In genomic region chr2:54644236-54644635, GRCh38 we compare ENCODE assay signal across 16 cellular contexts.
DNase-seq lines count a peak whose midpoint lies in the region; ATAC-seq and TF ChIP-seq lines count a peak whose summit lies in the region.
"Had no signal": no experiment of that assay in that cellular context is flagged by ENCODE, and none has a peak within 500 bp of the region (broad histone marks: within the 10 kb centered on the region; RNA-seq: fewer than 3 reads in every experiment).

No MANE protein-coding gene starts in this region.

- no peak overlapping the region for H2BK120ac ChIP-seq in mesenchymal stem cell (ENCODE audit: low read depth, low read length)

- 94 to 95% methylated on average over 4 of the region's 4 CpGs for WGBS in endodermal cell (ENCODE audit: insufficient coverage in 1 of 2, insufficient read length in 1 of 2), 2 experiments
- 74% methylated on average over 4 of the region's 4 CpGs for WGBS in mesenchymal stem cell

- H3K4me1 Mint-ChIP-seq in endodermal cell = peaks cover 3% of the 10 kb centered on the region
- H3K4me1 Mint-ChIP-seq: CD14-positive monocyte, H9 had no signal

- H3K36me3 ChIP-seq in cardiac muscle cell = peaks cover 88% of the 10 kb centered on the region
- H3K36me3 ChIP-seq in endodermal cell (ENCODE audit: control insufficient read depth, insufficient read depth, low read length) = peaks cover 86% of the 10 kb centered on the region
- peaks cover 59 to 96% of the 10 kb centered on the region in 2 experiments for H3K36me3 ChIP-seq in mesenchymal stem cell (ENCODE audit: control insufficient read depth in 1 of 2, insufficient read depth in 2 of 2, low read depth in 1 of 2, low read length in 2 of 2)

- H3K9ac ChIP-seq in endodermal cell (ENCODE audit: extremely low read depth, low read length, poor library complexity, severe bottlenecking) = no peak overlapping the region
- no peak overlapping the region for H3K9ac ChIP-seq in mesenchymal stem cell (ENCODE audit: low read length)
- H3K9ac ChIP-seq: BLaER1 had no signal

- peaks cover 87% of the 10 kb centered on the region for H3K36me3 Mint-ChIP-seq in endodermal cell (ENCODE audit: low read depth)

- H3K18ac ChIP-seq in mesenchymal stem cell (ENCODE audit: low read depth in 1 of 2, low read length in 2 of 2) = no peak overlapping the region

- no peak overlapping the region for H3K4ac ChIP-seq in mesenchymal stem cell (ENCODE audit: low read depth in 1 of 2, low read length in 2 of 2)

- peak overlapping the region; percentile 75 for H3K27ac ChIP-seq in cardiac muscle cell
- no peak overlapping the region for H3K27ac ChIP-seq in endodermal cell (ENCODE audit: low read depth, low read length)
- H3K27ac ChIP-seq in mesenchymal stem cell (ENCODE audit: low read length, poor library complexity, severe bottlenecking) = no peak overlapping the region
- H3K27ac ChIP-seq: BLaER1 had no signal

- H3K14ac ChIP-seq in mesenchymal stem cell (ENCODE audit: low read length in 2 of 2) = no peak overlapping the region

- H2BK5ac ChIP-seq in mesenchymal stem cell (ENCODE audit: low read depth, low read length, poor library complexity, severe bottlenecking) = no peak overlapping the region

- H3K9me3 ChIP-seq in cardiac muscle cell (ENCODE audit: low read depth) = no peaks in the 10 kb centered on the region
- no peaks in the 10 kb centered on the region for H3K9me3 ChIP-seq in endodermal cell (ENCODE audit: control insufficient read depth, low read length)
- H3K9me3 ChIP-seq in mesenchymal stem cell (ENCODE audit: control insufficient read depth, low read length) = no peaks in the 10 kb centered on the region
- H3K9me3 ChIP-seq: BLaER1 had no signal

- no peak overlapping the region for H2AFZ ChIP-seq in mesenchymal stem cell (ENCODE audit: low read depth, low read length)

- H4K91ac ChIP-seq in mesenchymal stem cell (ENCODE audit: low read length) = no peak overlapping the region

- H3K4me3 ChIP-seq in cardiac muscle cell (no peak overlapping the region), endodermal cell (ENCODE audit: low read length) (no peak overlapping the region), mesenchymal stem cell (ENCODE audit: insufficient read depth in 1 of 2, low read depth in 1 of 2, low read length in 2 of 2) (no peak overlapping the region)
- H3K4me3 ChIP-seq: BLaER1 had no signal

- H3K9me3 Mint-ChIP-seq in endodermal cell = no peaks in the 10 kb centered on the region
- H3K9me3 Mint-ChIP-seq: CD14-positive monocyte; CD8-positive, alpha-beta T cell; H9 had no signal

- no peak overlapping the region for H4K8ac ChIP-seq in mesenchymal stem cell (ENCODE audit: low read length)

- H3K4me1 ChIP-seq in cardiac muscle cell (ENCODE audit: low read depth) (peaks cover 7% of the 10 kb centered on the region), endodermal cell (ENCODE audit: control insufficient read depth, insufficient read depth, low read length) (no peaks in the 10 kb centered on the region), mesenchymal stem cell (ENCODE audit: control insufficient read depth, insufficient read depth, low read depth, low read length) (peaks cover 8% of the 10 kb centered on the region)
- H3K4me1 ChIP-seq: BLaER1 had no signal

- no peak overlapping the region for H3K27ac Mint-ChIP-seq in endodermal cell
- H3K27ac Mint-ChIP-seq: CD8-positive, alpha-beta T cell had no signal

- H3K4me2 ChIP-seq in mesenchymal stem cell (ENCODE audit: low read length, poor library complexity, severe bottlenecking) = no peak overlapping the region
- H3K4me2 ChIP-seq: BLaER1 had no signal

- H3K27me3 ChIP-seq in cardiac muscle cell (no peaks in the 10 kb centered on the region), endodermal cell (ENCODE audit: control insufficient read depth, insufficient read depth, low read length, poor library complexity, severe bottlenecking) (no peaks in the 10 kb centered on the region), mesenchymal stem cell (ENCODE audit: control insufficient read depth in 1 of 2, insufficient read depth in 1 of 2, low read length in 2 of 2) (no peaks in the 10 kb centered on the region)
- H3K27me3 ChIP-seq: BLaER1 had no signal

- TF ChIP-seq CTCF in cardiac muscle cell (IDR thresholded peaks at IDR 0.05; ENCODE audit: low read depth, low read length) (no peak), endodermal cell (conservative IDR thresholded peaks at IDR 0.05) (no peak)

- no peaks in the 10 kb centered on the region for H3K27me3 Mint-ChIP-seq in endodermal cell (ENCODE audit: insufficient read depth)

- H3K23ac ChIP-seq in mesenchymal stem cell (ENCODE audit: low read length in 2 of 2) = no peak overlapping the region

- peaks cover 35% of the 10 kb centered on the region for H3K79me1 ChIP-seq in mesenchymal stem cell (replicated peaks; ENCODE audit: low read length, poor library complexity, severe bottlenecking)

- no peak overlapping the region for H3K4me3 Mint-ChIP-seq in endodermal cell
- H3K4me3 Mint-ChIP-seq: CD14-positive monocyte; CD8-positive, alpha-beta T cell; H9 had no signal

- ATAC-seq in Right ventricle myocardium superior (ENCODE audit: poor library complexity) (no peak), HG02884 (IDR thresholded peaks at IDR 0.05; ENCODE audit: unreplicated experiment) (no peak)
- ATAC-seq: CD8-positive, alpha-beta T cell had no signal

- H2AK5ac ChIP-seq in mesenchymal stem cell (ENCODE audit: low read length, severe bottlenecking) = no peak overlapping the region

- intact Hi-C loops in Right ventricle myocardium superior (cut with DNase I) = no loop called here

- H2BK15ac ChIP-seq in mesenchymal stem cell (ENCODE audit: low read depth, poor library complexity, severe bottlenecking) = no peak overlapping the region

- H2BK12ac ChIP-seq in mesenchymal stem cell (ENCODE audit: low read length in 2 of 2) = no peak overlapping the region

- DNase-seq in cardiac muscle cell (ENCODE audit: low read depth in 1 of 2, low spot score in 1 of 2) (no peak), Right ventricle myocardium superior (no peak), H4 (ENCODE audit: low spot score) (peak; percentile 27), endodermal cell (peak; percentile 26), mesenchymal stem cell (peak; percentile 73), AG08396 (ENCODE audit: low spot score) (no peak), T1000 (lab: John Stamatoyannopoulos, UW) (no peak)
- DNase-seq: Calu3; CD8-positive, alpha-beta T cell; DMS79 treated with DMSO at 0.1 percent for 48 hours; GF-D8; GOT3; H9 had no signal

Comparison
In these comparisons a context has a peak if more than half of its experiments do, and no peak if none do; other contexts are left out.
1. DNase-seq: peak in H4 (single experiment), endodermal cell (single experiment) and mesenchymal stem cell (single experiment); none in cardiac muscle cell (0 of 2), Right ventricle myocardium superior (single experiment), AG08396 (single experiment) and T1000 (single experiment).